In the genomic region with DNA sequence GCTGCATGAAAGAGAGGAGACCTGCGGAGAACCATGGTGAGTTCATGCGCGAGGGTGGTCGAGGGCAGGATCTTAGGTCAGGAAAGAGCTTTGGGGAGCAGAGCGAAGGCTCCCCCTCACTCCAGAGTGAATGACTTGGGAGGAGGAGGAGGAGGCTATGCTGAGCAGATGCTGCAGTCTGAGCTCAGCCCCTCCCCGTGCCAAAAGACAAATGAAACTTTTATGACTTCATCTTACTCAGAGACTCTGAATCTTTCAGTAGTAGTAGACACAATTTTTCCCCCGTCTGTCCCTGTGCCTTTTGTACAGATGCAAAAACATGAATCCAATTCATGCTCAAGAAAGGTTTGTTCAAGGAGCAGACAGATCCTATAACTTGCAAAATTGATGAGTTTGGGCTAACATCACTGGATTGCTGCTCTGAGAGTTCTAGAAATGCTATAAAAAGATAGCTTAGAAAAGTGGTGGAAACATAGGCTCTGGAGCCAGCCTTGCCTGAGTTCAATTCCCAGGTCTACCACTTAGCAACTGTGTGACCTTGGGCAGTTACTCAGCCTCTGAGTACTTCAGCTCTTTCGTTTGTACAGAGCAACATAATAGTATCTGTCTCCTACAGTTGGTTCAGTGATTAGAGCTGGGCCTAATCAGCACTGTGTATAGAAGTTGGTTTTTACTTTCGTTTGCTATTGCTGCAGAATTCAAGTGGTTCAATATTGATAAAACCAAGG, we compare ENCODE assay signal across 15 cellular contexts.
DNase-seq lines count a peak whose midpoint lies in the region; ATAC-seq and TF ChIP-seq lines count a peak whose summit lies in the region.
"Had no signal": no experiment of that assay in that cellular context is flagged by ENCODE, and none has a peak within 500 bp of the region (broad histone marks: within the 10 kb centered on the region; RNA-seq: fewer than 3 reads in every experiment).

No MANE protein-coding gene starts in this region.

- H3K27me3 ChIP-seq in mesenchymal stem cell (ENCODE audit: control insufficient read depth in 1 of 2, insufficient read depth in 1 of 2, low read length in 2 of 2) (peaks cover 0 to 2% of the 10 kb centered on the region in 2 experiments), stomach (no peaks in the 10 kb centered on the region)
- H3K27me3 ChIP-seq: SJCRH30 had no signal

- H3K4ac ChIP-seq in mesenchymal stem cell (ENCODE audit: low read depth in 1 of 2, low read length in 2 of 2), result no peak overlapping the region

- H3K4me1 Mint-ChIP-seq in naive thymus-derived CD8-positive, alpha-beta T cell, result peaks cover 7 to 23% (median 13%) of the 10 kb centered on the region in 4 donors

- TF ChIP-seq EP300 in stomach (IDR thresholded peaks at IDR 0.05), result no peak

- peak overlapping the region in 1 of 2 experiments; percentile 72 for H3K18ac ChIP-seq in mesenchymal stem cell (ENCODE audit: low read depth in 1 of 2, low read length in 2 of 2)

- H2AK5ac ChIP-seq in mesenchymal stem cell (ENCODE audit: low read length, severe bottlenecking), result no peak overlapping the region

- H3K4me3 Mint-ChIP-seq in naive thymus-derived CD8-positive, alpha-beta T cell, result no peak overlapping the region
- H3K4me3 Mint-ChIP-seq: dendritic cell treated with granulocyte-macrophage colony-stimulating factor and Interleukin-4, amounts not matched to agents 40 ng/mL and 50 ng/mL, for 4 days; neural crest cell had no signal

- POLR2A ChIA-PET in naive thymus-derived CD8-positive, alpha-beta T cell (lab: Charles Lee), result no interaction called here

- H2BK12ac ChIP-seq in mesenchymal stem cell (ENCODE audit: low read length in 2 of 2), result peak overlapping the region in 1 of 2 experiments; percentile 7

- H3K79me1 ChIP-seq in mesenchymal stem cell (replicated peaks; ENCODE audit: low read length, poor library complexity, severe bottlenecking), result no peaks in the 10 kb centered on the region

- no peak overlapping the region for H3K23ac ChIP-seq in mesenchymal stem cell (ENCODE audit: low read length in 2 of 2)

- H3K36me3 ChIP-seq in mesenchymal stem cell (ENCODE audit: control insufficient read depth in 1 of 2, insufficient read depth in 2 of 2, low read depth in 1 of 2, low read length in 2 of 2) (no peaks in the 10 kb centered on the region), stomach (no peaks in the 10 kb centered on the region)
- H3K36me3 ChIP-seq: SJCRH30 had no signal

- ATAC-seq in SK-N-SH treated with all-trans-retinoic acid at 6 μM for 48 hours, result peak; percentile 72
- no peak for ATAC-seq in naive thymus-derived CD8-positive, alpha-beta T cell

- no peak overlapping the region for H4K8ac ChIP-seq in mesenchymal stem cell (ENCODE audit: low read length)

- peaks cover 11% of the 10 kb centered on the region for H3K9me3 ChIP-seq in mesenchymal stem cell (ENCODE audit: control insufficient read depth, low read length)
- H3K9me3 ChIP-seq in stomach, result no peaks in the 10 kb centered on the region
- H3K9me3 ChIP-seq: SJCRH30 had no signal

- H3K9ac ChIP-seq in mesenchymal stem cell (ENCODE audit: low read length), result peak overlapping the region; percentile 50

- peak overlapping the region; percentile 1 for H2BK120ac ChIP-seq in mesenchymal stem cell (ENCODE audit: low read depth, low read length)

- H3K4me3 ChIP-seq in mesenchymal stem cell (ENCODE audit: insufficient read depth in 1 of 2, low read depth in 1 of 2, low read length in 2 of 2) (no peak overlapping the region), stomach (no peak overlapping the region)
- H3K4me3 ChIP-seq: SJCRH30 had no signal

- H2AFZ ChIP-seq in mesenchymal stem cell (ENCODE audit: low read depth, low read length), result no peak overlapping the region

- no peak overlapping the region for H3K14ac ChIP-seq in mesenchymal stem cell (ENCODE audit: low read length in 2 of 2)

- H2BK15ac ChIP-seq in mesenchymal stem cell (ENCODE audit: low read depth, poor library complexity, severe bottlenecking), result no peak overlapping the region

- TF ChIP-seq CTCF in stomach (IDR thresholded peaks at IDR 0.05), result no peak

- 92% methylated on average over 9 of the region's 9 CpGs for WGBS in mesenchymal stem cell
- WGBS in stomach, 5 donors, result 68 to 76% (median 72%) methylated on average over 9 of the region's 9 CpGs

- peak; percentile 37 for DNase-seq in stimulated activated CD4-positive, alpha-beta T cell treated with anti-CD3 and anti-CD28 coated beads, Interleukin-15, amount 100 ng/mL, for 24 hours
- no peak for DNase-seq in stimulated activated CD4-positive, alpha-beta T cell treated with anti-CD3 and anti-CD28 coated beads, Interleukin-1b, Interleukin-23, amount 100 ng/mL, for 48 hours
- DNase-seq in mesenchymal stem cell (no peak), stomach (no peak), COLO668 (lab: John Stamatoyannopoulos, UW; ENCODE audit: unreplicated experiment) (no peak), OCI-M2 (lab: John Stamatoyannopoulos, UW; ENCODE audit: unreplicated experiment) (no peak)
- no peak for DNase-seq in naive thymus-derived CD8-positive, alpha-beta T cell
- DNase-seq: CD4-positive, alpha-beta memory T cell; foreskin melanocyte; kidney glomerular epithelial cell; NCI-H69; SJCRH30 had no signal

- no peaks in the 10 kb centered on the region for H3K36me3 Mint-ChIP-seq in naive thymus-derived CD8-positive, alpha-beta T cell
- H3K36me3 Mint-ChIP-seq: CD4-positive, alpha-beta memory T cell had no signal

- no peak overlapping the region for H3K4me2 ChIP-seq in mesenchymal stem cell (ENCODE audit: low read length, poor library complexity, severe bottlenecking)

- intact Hi-C loops in stomach (cut with DNase I; ENCODE audit: low total_unique reads), result no loop called here

- H4K91ac ChIP-seq in mesenchymal stem cell (ENCODE audit: low read length), result peak overlapping the region; percentile 2

- no peak overlapping the region for H3K27ac ChIP-seq in mesenchymal stem cell (ENCODE audit: low read length, poor library complexity, severe bottlenecking)
- H3K27ac ChIP-seq in stomach, result peak overlapping the region in 1 of 5 donors; percentile 27
- H3K27ac ChIP-seq: SJCRH30 had no signal

- H3K27ac Mint-ChIP-seq in naive thymus-derived CD8-positive, alpha-beta T cell, result peak overlapping the region in 3 of 10 donors; percentile 5 to 66 (median 9)
- H3K27ac Mint-ChIP-seq: dendritic cell treated with granulocyte-macrophage colony-stimulating factor and Interleukin-4, amounts not matched to agents 40 ng/mL and 50 ng/mL, for 4 days had no signal

- no peaks in the 10 kb centered on the region for H3K9me3 Mint-ChIP-seq in naive thymus-derived CD8-positive, alpha-beta T cell
- H3K9me3 Mint-ChIP-seq: CD4-positive, alpha-beta memory T cell; dendritic cell treated with granulocyte-macrophage colony-stimulating factor and Interleukin-4, amounts not matched to agents 40 ng/mL and 50 ng/mL, for 4 days; neural crest cell had no signal

- H2BK5ac ChIP-seq in mesenchymal stem cell (ENCODE audit: low read depth, low read length, poor library complexity, severe bottlenecking), result no peak overlapping the region

- H3K4me1 ChIP-seq in mesenchymal stem cell (ENCODE audit: control insufficient read depth, insufficient read depth, low read depth, low read length), result no peaks in the 10 kb centered on the region
- peaks cover 0 to 24% (median 14%) of the 10 kb centered on the region in 4 donors for H3K4me1 ChIP-seq in stomach
- H3K4me1 ChIP-seq: SJCRH30 had no signal

- no peak for TF ChIP-seq POLR2A in stomach (IDR thresholded peaks at IDR 0.05)

- no peaks in the 10 kb centered on the region for H3K27me3 Mint-ChIP-seq in naive thymus-derived CD8-positive, alpha-beta T cell
- H3K27me3 Mint-ChIP-seq: CD4-positive, alpha-beta memory T cell had no signal

TF ChIP-seq in SK-N-SH treated with all-trans-retinoic acid at 6 μM for 48 hours, 23 proteins besides CTCF, POLR2A, EP300 and RAD21 (continues in another document):
- TF ChIP-seq, protein P1, sequence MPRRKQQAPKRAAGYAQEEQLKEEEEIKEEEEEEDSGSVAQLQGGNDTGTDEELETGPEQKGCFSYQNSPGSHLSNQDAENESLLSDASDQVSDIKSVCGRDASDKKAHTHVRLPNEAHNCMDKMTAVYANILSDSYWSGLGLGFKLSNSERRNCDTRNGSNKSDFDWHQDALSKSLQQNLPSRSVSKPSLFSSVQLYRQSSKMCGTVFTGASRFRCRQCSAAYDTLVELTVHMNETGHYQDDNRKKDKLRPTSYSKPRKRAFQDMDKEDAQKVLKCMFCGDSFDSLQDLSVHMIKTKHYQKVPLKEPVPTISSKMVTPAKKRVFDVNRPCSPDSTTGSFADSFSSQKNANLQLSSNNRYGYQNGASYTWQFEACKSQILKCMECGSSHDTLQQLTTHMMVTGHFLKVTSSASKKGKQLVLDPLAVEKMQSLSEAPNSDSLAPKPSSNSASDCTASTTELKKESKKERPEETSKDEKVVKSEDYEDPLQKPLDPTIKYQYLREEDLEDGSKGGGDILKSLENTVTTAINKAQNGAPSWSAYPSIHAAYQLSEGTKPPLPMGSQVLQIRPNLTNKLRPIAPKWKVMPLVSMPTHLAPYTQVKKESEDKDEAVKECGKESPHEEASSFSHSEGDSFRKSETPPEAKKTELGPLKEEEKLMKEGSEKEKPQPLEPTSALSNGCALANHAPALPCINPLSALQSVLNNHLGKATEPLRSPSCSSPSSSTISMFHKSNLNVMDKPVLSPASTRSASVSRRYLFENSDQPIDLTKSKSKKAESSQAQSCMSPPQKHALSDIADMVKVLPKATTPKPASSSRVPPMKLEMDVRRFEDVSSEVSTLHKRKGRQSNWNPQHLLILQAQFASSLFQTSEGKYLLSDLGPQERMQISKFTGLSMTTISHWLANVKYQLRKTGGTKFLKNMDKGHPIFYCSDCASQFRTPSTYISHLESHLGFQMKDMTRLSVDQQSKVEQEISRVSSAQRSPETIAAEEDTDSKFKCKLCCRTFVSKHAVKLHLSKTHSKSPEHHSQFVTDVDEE (CRISPR knock-in tag; IDR thresholded peaks at IDR 0.05), result no peak
- TF ChIP-seq ISL1 (CRISPR knock-in tag; IDR thresholded peaks at IDR 0.05), result no peak
- TF ChIP-seq, protein P2, sequence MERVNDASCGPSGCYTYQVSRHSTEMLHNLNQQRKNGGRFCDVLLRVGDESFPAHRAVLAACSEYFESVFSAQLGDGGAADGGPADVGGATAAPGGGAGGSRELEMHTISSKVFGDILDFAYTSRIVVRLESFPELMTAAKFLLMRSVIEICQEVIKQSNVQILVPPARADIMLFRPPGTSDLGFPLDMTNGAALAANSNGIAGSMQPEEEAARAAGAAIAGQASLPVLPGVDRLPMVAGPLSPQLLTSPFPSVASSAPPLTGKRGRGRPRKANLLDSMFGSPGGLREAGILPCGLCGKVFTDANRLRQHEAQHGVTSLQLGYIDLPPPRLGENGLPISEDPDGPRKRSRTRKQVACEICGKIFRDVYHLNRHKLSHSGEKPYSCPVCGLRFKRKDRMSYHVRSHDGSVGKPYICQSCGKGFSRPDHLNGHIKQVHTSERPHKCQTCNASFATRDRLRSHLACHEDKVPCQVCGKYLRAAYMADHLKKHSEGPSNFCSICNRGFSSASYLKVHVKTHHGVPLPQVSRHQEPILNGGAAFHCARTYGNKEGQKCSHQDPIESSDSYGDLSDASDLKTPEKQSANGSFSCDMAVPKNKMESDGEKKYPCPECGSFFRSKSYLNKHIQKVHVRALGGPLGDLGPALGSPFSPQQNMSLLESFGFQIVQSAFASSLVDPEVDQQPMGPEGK (CRISPR knock-in tag; IDR thresholded peaks at IDR 0.05; ENCODE audit: borderline replicate concordance), result no peak
- no peak for TF ChIP-seq ZNF565 (CRISPR knock-in tag; conservative IDR thresholded peaks at IDR 0.05; ENCODE audit: low read depth)
- no peak for TF ChIP-seq ZC3H10 (CRISPR knock-in tag; IDR thresholded peaks at IDR 0.05)
- no peak for TF ChIP-seq GLIS3 (CRISPR knock-in tag; IDR thresholded peaks at IDR 0.05)
